16 cellular contexts compared by ENCODE assay signal in the genomic region with DNA sequence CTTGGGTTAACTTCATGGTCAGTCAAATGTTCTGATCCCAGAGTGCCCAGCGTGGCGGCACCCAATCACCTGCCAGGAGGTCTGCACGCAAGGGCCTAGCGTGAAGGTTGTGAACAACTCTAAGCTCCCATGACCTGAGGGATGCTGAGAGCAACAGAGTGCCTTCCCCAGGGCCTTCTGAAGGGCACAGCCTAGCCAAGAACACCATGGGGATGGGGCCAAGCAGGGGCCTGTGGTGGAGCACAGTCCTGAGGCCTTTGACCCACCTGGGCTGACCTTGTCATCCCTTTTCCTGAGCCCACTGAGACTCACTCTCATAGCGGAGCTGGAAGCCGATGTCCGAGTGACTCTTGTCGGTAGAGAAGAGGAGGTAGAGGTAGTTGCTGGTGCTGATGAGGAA.
DNase-seq lines count a peak whose midpoint lies in the region; ATAC-seq, FAIRE-seq and TF ChIP-seq lines count a peak whose summit lies in the region.
"Had no signal": no experiment of that assay in that cellular context is flagged by ENCODE, and none has a peak within 500 bp of the region (broad histone marks: within the 10 kb centered on the region; RNA-seq: fewer than 3 reads in every experiment).

No MANE protein-coding gene starts in this region.

- H3K27ac Mint-ChIP-seq in osteocyte (ENCODE audit: unreplicated experiment) = no peak overlapping the region
- H3K27ac Mint-ChIP-seq: CD4-positive, alpha-beta memory T cell; HFFc6 had no signal

- no peaks in the 10 kb centered on the region for H3K36me3 Mint-ChIP-seq in osteocyte (ENCODE audit: unreplicated experiment)
- H3K36me3 Mint-ChIP-seq: CD4-positive, alpha-beta memory T cell had no signal

- no peak overlapping the region for H3K4me3 ChIP-seq in Peyer's patch
- H3K4me3 ChIP-seq: GM23338, HAP-1 had no signal

- no peaks in the 10 kb centered on the region for H3K4me1 Mint-ChIP-seq in osteocyte (ENCODE audit: unreplicated experiment)
- H3K4me1 Mint-ChIP-seq: CD4-positive, alpha-beta memory T cell; GM23338 had no signal

- no peaks in the 10 kb centered on the region for H3K27me3 ChIP-seq in Peyer's patch

- TF ChIP-seq POLR2A in GM12892 (IDR thresholded peaks at IDR 0.05; ENCODE audit: low read depth, low read length) (no peak), Peyer's patch (IDR thresholded peaks at IDR 0.05) (no peak)

- no peaks in the 10 kb centered on the region for H3K27me3 Mint-ChIP-seq in osteocyte (ENCODE audit: unreplicated experiment)

- H3K4me3 Mint-ChIP-seq in osteocyte (ENCODE audit: unreplicated experiment) = no peak overlapping the region
- H3K4me3 Mint-ChIP-seq: CD4-positive, alpha-beta memory T cell; GM23338; HFFc6 had no signal

- H3K36me3 ChIP-seq in Peyer's patch = no peaks in the 10 kb centered on the region
- H3K36me3 ChIP-seq: HAP-1 had no signal

- no peak for ATAC-seq in GM21381 (IDR thresholded peaks at IDR 0.05; ENCODE audit: unreplicated experiment)

- FAIRE-seq in GM12892 (lab: Jason Lieb, UNC) = no peak
- FAIRE-seq: G401.6, GM19239 had no signal

- H3K9me3 ChIP-seq in Peyer's patch = no peaks in the 10 kb centered on the region
- H3K9me3 ChIP-seq: HAP-1 had no signal

- peaks cover 7% of the 10 kb centered on the region for H3K9me3 Mint-ChIP-seq in osteocyte (ENCODE audit: unreplicated experiment)
- H3K9me3 Mint-ChIP-seq: CD4-positive, alpha-beta memory T cell; GM23338 had no signal

- H3K4me1 ChIP-seq in Peyer's patch = no peaks in the 10 kb centered on the region
- H3K4me1 ChIP-seq: HAP-1 had no signal

- H3K27ac ChIP-seq in Peyer's patch = no peak overlapping the region

- DNase-seq in ecto neural progenitor cell (ENCODE audit: low spot score) = peak; percentile 38
- DNase-seq in islet precursor cell = peak; percentile 29
- DNase-seq in osteocyte (ENCODE audit: extremely low spot score, unreplicated experiment) = peak; percentile 73
- DNase-seq in GM12892 (ENCODE audit: insufficient read length) = no peak
- no peak for DNase-seq in Peyer's patch
- DNase-seq: C1 segment of cervical spinal cord; CD4-positive, alpha-beta memory T cell; COR-L47; DMS153; DND-41; HFFc6 had no signal

- TF ChIP-seq CTCF in osteocyte (IDR thresholded peaks at IDR 0.05) = no peak
- no peak for TF ChIP-seq CTCF in Peyer's patch (IDR thresholded peaks at IDR 0.05)

Comparison
In these comparisons a context has a peak if more than half of its experiments do, and no peak if none do; other contexts are left out.
1. DNase-seq: peak in ecto neural progenitor cell (single experiment), islet precursor cell (single experiment) and osteocyte (single experiment); none in GM12892 (single experiment) and Peyer's patch (0 of 3).